Comparison of ENCODE assay signal across 8 cellular contexts in genomic region chr11:65430406-65431217, GRCh38. TPM values are rescaled to one million over a fixed set of nuclear protein-coding genes. Genes with fewer than 3 reads are reported as not detected.
A peak's percentile ranks its signal among the peaks of the same experiment; 100 is the strongest.
DNase-seq lines count a peak whose midpoint lies in the region; ATAC-seq and TF ChIP-seq lines count a peak whose summit lies in the region.

No MANE protein-coding gene starts in this region.

- in situ Hi-C loops in Panc1 (cut with HindIII; ENCODE audit: low pct_unique_long_range_greater_than_20kb, low sequenced_read_pairs) = no loop called here

- H3K4me3 ChIP-seq in Panc1 (ENCODE audit: low read depth in 2 of 2, low read length in 2 of 2) (peak overlapping the region; percentile 43 to 99), endocrine pancreas (ENCODE audit: control insufficient read depth, insufficient read depth, low read length) (peak overlapping the region; percentile 26)

- no peaks in the 10 kb centered on the region for H3K27me3 ChIP-seq in Panc1 (ENCODE audit: control insufficient read depth, insufficient read depth, low read length)
- H3K27me3 ChIP-seq in endocrine pancreas (ENCODE audit: control insufficient read depth, insufficient read depth, low read length) = no peaks in the 10 kb centered on the region

- CTCF ChIA-PET in Panc1 (lab: Charles Lee) = interaction anchor here (1.3 kb wide), 1 partner anchor 77 kb away, joined by 9 read pairs; no protein-coding TSS in a partner anchor

- intact Hi-C loops in Panc1 (cut with micrococcal nuclease; ENCODE audit: unreplicated experiment) = no loop called here

- BruUV-seq in Panc1 (replicated peaks; lab: Mats Ljungman, UMichigan) = no TSS peak

- DNase-seq in EH (ENCODE audit: low read depth) (peak; percentile 75), Panc1 (ENCODE audit: low read depth, low spot score) (no peak), pons (ENCODE audit: low spot score) (peak; percentile 82), amygdala (lab: John Stamatoyannopoulos, UW) (no peak), SIG-M5 treated with dmso at 0.1 percent for 504 hours (lab: John Stamatoyannopoulos, UW; ENCODE audit: unreplicated experiment) (no peak), NCI-H748 treated with DMSO at 0.1 percent for 48 hours (lab: John Stamatoyannopoulos, UW) (no peak), SW 1271 (lab: John Stamatoyannopoulos, UW) (no peak)

- POLR2A ChIA-PET in Panc1 (lab: Charles Lee) = interaction anchor here (0.8 kb wide), 1 partner anchor 68 kb away, joined by 3 read pairs; the partner anchor contains the start of gene MALAT1

- H3K27ac ChIP-seq in Panc1 (ENCODE audit: low read length) = peak overlapping the region; percentile 100

- peak overlapping the region; percentile 61 for H3K9ac ChIP-seq in endocrine pancreas (ENCODE audit: control insufficient read depth, insufficient read depth, low read length)

- H3K4me1 ChIP-seq in Panc1 (ENCODE audit: control insufficient read depth, insufficient read depth, low read length) = peaks cover 83% of the 10 kb centered on the region
- peaks cover 20% of the 10 kb centered on the region for H3K4me1 ChIP-seq in endocrine pancreas (ENCODE audit: control insufficient read depth, insufficient read depth, low read length)

- H3K9me3 ChIP-seq in Panc1 (ENCODE audit: control insufficient read depth, insufficient read depth, low read depth, low read length) (no peaks in the 10 kb centered on the region), endocrine pancreas (ENCODE audit: control insufficient read depth, low read length) (no peaks in the 10 kb centered on the region)

- TF ChIP-seq CTCF in Panc1 (IDR thresholded peaks at IDR 0.05) = no peak

- ATAC-seq in Panc1 = no peak

- peaks cover 19% of the 10 kb centered on the region for H3K36me3 ChIP-seq in Panc1 (ENCODE audit: control insufficient read depth, insufficient read depth, low read length)
- H3K36me3 ChIP-seq in endocrine pancreas (ENCODE audit: control insufficient read depth, insufficient read depth, low read length) = no peaks in the 10 kb centered on the region

RNA-seq across cellular contexts. Expression of gene NEAT1, which starts 8.0 kb away (rescaled TPM):
- total RNA-seq in Panc1 (2021; ENCODE audit: unreplicated experiment) = 731 TPM
- 190 TPM for polyA plus RNA-seq in Panc1 (2012; ENCODE audit: insufficient read length)

RNA-seq across cellular contexts. Expression of gene FRMD8, which starts 44.2 kb away (rescaled TPM):
- 85.8 TPM for total RNA-seq in Panc1 (2021; ENCODE audit: unreplicated experiment)
- polyA plus RNA-seq in Panc1 (2012; ENCODE audit: insufficient read length) = 76.7 TPM

RNA-seq across cellular contexts. Expression of gene SLC25A45, which starts 48.2 kb away (rescaled TPM):
- 9.8 TPM for total RNA-seq in Panc1 (2021; ENCODE audit: unreplicated experiment)
- 5.9 TPM for polyA plus RNA-seq in Panc1 (2012; ENCODE audit: insufficient read length)

Comparison
In these comparisons a context has a peak if more than half of its experiments do, and no peak if none do; other contexts are left out.
1. DNase-seq: peak in EH (single experiment) and pons (single experiment); none in Panc1 (single experiment), amygdala (0 of 56), SIG-M5 treated with dmso at 0.1 percent for 504 hours (single experiment), NCI-H748 treated with DMSO at 0.1 percent for 48 hours (single experiment) and SW 1271 (0 of 2).